Comparison of ENCODE assay signal across 27 cellular contexts in genomic region chr12:7857916-7858315, GRCh38. TPM values are rescaled to one million over a fixed set of nuclear protein-coding genes. Genes with fewer than 3 reads are reported as not detected.
"Had no signal": no experiment of that assay in that cellular context is flagged by ENCODE, and none has a peak within 500 bp of the region (broad histone marks: within the 10 kb centered on the region; RNA-seq: fewer than 3 reads in every experiment).

No MANE protein-coding gene starts in this region.

- H3K4me3 ChIP-seq: left lung, lower lobe of right lung, mucosa of descending colon, psoas muscle, right atrium auricular region, testis, transverse colon, vagina had no signal

- H3K27me3 ChIP-seq: brain microvascular endothelial cell, left lung, right atrium auricular region, testis, transverse colon, vagina had no signal

- H3K27ac ChIP-seq: brain microvascular endothelial cell, lower lobe of right lung, parathyroid adenoma, psoas muscle, right atrium auricular region, testis, transverse colon, vagina, VCaP had no signal

- DNase-seq: activated CD4-positive, alpha-beta T cell treated with anti-CD3 and anti-CD28 coated beads for 48 hours; activated CD4-positive, alpha-beta T cell treated with anti-CD3 and anti-CD28 coated beads, Interleukin-2, amount 50 U/mL, for 48 hours; activated CD8-positive, alpha-beta memory T cell treated with anti-CD3 and anti-CD28 coated beads for 24 hours; activated effector memory CD4-positive, alpha-beta T cell treated with Interleukin-2 at 50 U/mL for 16 hours; activated naive CD4-positive, alpha-beta T cell treated with anti-CD3 and anti-CD28 coated beads for 36 hours; activated naive CD8-positive, alpha-beta T cell treated with anti-CD3 and anti-CD28 coated beads, Interleukin-2, amount 10 ng/mL, durations not matched to agents 7 days and 5 days; brain microvascular endothelial cell; cortex of kidney; effector memory CD8-positive, alpha-beta T cell; foreskin fibroblast; left lung; lower lobe of right lung; mucosa of descending colon; psoas muscle; stimulated activated CD4-positive, alpha-beta T cell treated with anti-CD3 and anti-CD28 coated beads, Interleukin-2, amount 100 ng/mL, for 48 hours; stimulated activated naive CD8-positive, alpha-beta T cell treated with anti-CD3 and anti-CD28 coated beads, Interleukin-15, Interleukin-2, amounts not matched to agents 100 U/mL and 50 U/mL, for 24 hours; T-helper 1 cell; testis; transverse colon had no signal

- H3K27ac Mint-ChIP-seq: activated naive CD4-positive, alpha-beta T cell treated with anti-CD3 and anti-CD28 coated beads for 36 hours; activated naive CD8-positive, alpha-beta T cell treated with anti-CD3 and anti-CD28 coated beads, Interleukin-2, amount 10 ng/mL, durations not matched to agents 7 days and 5 days; effector memory CD8-positive, alpha-beta T cell; nephron had no signal

- H3K9ac ChIP-seq: parathyroid adenoma had no signal

- H3K4me3 Mint-ChIP-seq: activated naive CD4-positive, alpha-beta T cell treated with anti-CD3 and anti-CD28 coated beads for 36 hours; activated naive CD8-positive, alpha-beta T cell treated with anti-CD3 and anti-CD28 coated beads, Interleukin-2, amount 10 ng/mL, durations not matched to agents 7 days and 5 days; effector memory CD8-positive, alpha-beta T cell; nephron had no signal

- H2AFZ ChIP-seq: parathyroid adenoma had no signal

- H3K9me3 Mint-ChIP-seq: activated naive CD4-positive, alpha-beta T cell treated with anti-CD3 and anti-CD28 coated beads for 36 hours; activated naive CD8-positive, alpha-beta T cell treated with anti-CD3 and anti-CD28 coated beads, Interleukin-2, amount 10 ng/mL, durations not matched to agents 7 days and 5 days; effector memory CD8-positive, alpha-beta T cell; nephron had no signal

- H3K9me3 ChIP-seq: left lung, lower lobe of right lung, mucosa of descending colon, psoas muscle, right atrium auricular region, testis, transverse colon, vagina had no signal

- H3K79me2 ChIP-seq: parathyroid adenoma had no signal

- H3K36me3 ChIP-seq: brain microvascular endothelial cell, left lung, lower lobe of right lung, right atrium auricular region, transverse colon, vagina had no signal

- ATAC-seq: activated CD4-positive, CD25-positive, alpha-beta regulatory T cell treated with anti-CD3 and anti-CD28 coated beads, Interleukin-2, amount 50 U/mL, for 24 hours; effector memory CD8-positive, alpha-beta T cell; left lung; lower lobe of right lung; mucosa of descending colon; psoas muscle; stimulated activated naive CD8-positive, alpha-beta T cell treated with anti-CD3 and anti-CD28 coated beads, Interleukin-15, Interleukin-2, amounts not matched to agents 100 U/mL and 50 U/mL, for 24 hours had no signal

- H3K4me1 ChIP-seq: lower lobe of right lung, parathyroid adenoma, psoas muscle, testis had no signal

- H3K36me3 Mint-ChIP-seq: activated naive CD8-positive, alpha-beta T cell treated with anti-CD3 and anti-CD28 coated beads, Interleukin-2, amount 10 ng/mL, durations not matched to agents 7 days and 5 days had no signal

RNA-seq across cellular contexts. Expression of gene SLC2A14, which starts 14.8 kb away (rescaled TPM):
- total RNA-seq: glomerular endothelial cell, lower lobe of right lung, myocyte, right atrium auricular region, vagina had no signal
